7 cellular contexts compared by ENCODE assay signal in the genomic region with DNA sequence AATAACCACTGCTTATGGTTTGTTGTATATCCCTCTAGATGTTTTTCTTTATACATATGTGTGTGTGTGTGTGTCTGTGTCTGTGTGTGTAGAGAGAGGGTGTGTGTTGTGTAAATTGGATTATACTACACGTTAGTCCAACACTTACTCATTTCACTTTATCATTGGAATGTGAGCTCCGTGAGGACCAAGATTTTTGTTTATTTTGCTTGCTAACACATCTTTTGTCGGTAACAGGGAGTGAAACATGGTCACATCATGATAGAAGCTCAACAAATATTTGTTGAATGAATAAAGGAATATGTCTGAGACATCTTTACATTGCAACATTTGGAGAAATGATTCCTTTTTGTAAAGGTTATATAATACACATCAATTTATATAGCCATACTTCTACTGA.
DNase-seq lines count a peak whose midpoint lies in the region; ATAC-seq and TF ChIP-seq lines count a peak whose summit lies in the region.
"Not testable (repeated sequence)": the region's sequence is repeated elsewhere in the genome, so short reads cannot be mapped to it uniquely, and the experiment has no call there.

No MANE protein-coding gene starts in this region.

- not testable (repeated sequence) for H3K79me1 ChIP-seq in IMR-90 (ENCODE audit: low read depth in 1 of 2, low read length in 2 of 2)

- not testable (repeated sequence) for H4K8ac ChIP-seq in IMR-90 (ENCODE audit: low read depth in 2 of 2, low read length in 2 of 2)

- DNase-seq in EH (ENCODE audit: low read depth) (peak; percentile 83), IMR-90 (peak; percentile 78), brain microvascular endothelial cell (peak; percentile 70), epithelial cell of esophagus (ENCODE audit: low read depth) (peak; percentile 69), fibroblast of the aortic adventitia (ENCODE audit: low read depth) (peak; percentile 66)
- not testable (repeated sequence) for DNase-seq in RWPE2 (ENCODE audit: low spot score); smooth muscle cell (lab: John Stamatoyannopoulos, UW; ENCODE audit: unreplicated experiment)

- peak overlapping the region; percentile 20; the same call in 1 of the 2 replicates for H3K4me2 ChIP-seq in IMR-90 (ENCODE audit: low read depth, low read length)
- H3K4me2 ChIP-seq in smooth muscle cell, result not testable (repeated sequence)

- H3K56ac ChIP-seq in IMR-90 (ENCODE audit: extremely low read depth, insufficient read depth, low read length), result not testable (repeated sequence)

- not testable (repeated sequence) for H3K14ac ChIP-seq in IMR-90 (replicated peaks; ENCODE audit: low read depth, low read length)

- not testable (repeated sequence) for H3K9me3 ChIP-seq in IMR-90 (ENCODE audit: control insufficient read depth, insufficient read depth, low read length); RWPE2 (ENCODE audit: severe bottlenecking); smooth muscle cell (replicated peaks; ENCODE audit: low read depth)

- not testable (repeated sequence) for H2AFZ ChIP-seq in IMR-90 (replicated peaks; ENCODE audit: low read length, poor library complexity); smooth muscle cell (ENCODE audit: low read depth)

- not testable (repeated sequence) for H3K4me3 ChIP-seq in IMR-90 (ENCODE audit: insufficient read depth, low read depth, low read length); RWPE2 (ENCODE audit: severe bottlenecking); brain microvascular endothelial cell (ENCODE audit: low read depth, low read length); epithelial cell of esophagus (ENCODE audit: low read length); fibroblast of the aortic adventitia (ENCODE audit: low read depth, low read length); smooth muscle cell

- not testable (repeated sequence) for H2AK9ac ChIP-seq in IMR-90 (replicated peaks; ENCODE audit: low read depth, low read length, poor library complexity)

- not testable (repeated sequence) for H2BK5ac ChIP-seq in IMR-90 (ENCODE audit: low read depth, low read length, poor library complexity, severe bottlenecking)

- POLR2A ChIA-PET in IMR-90 (lab: Charles Lee; ENCODE audit: unreplicated experiment), result not testable (repeated sequence)

- dilution Hi-C loops in IMR-90 (cut with HindIII; ENCODE audit: low sequenced_read_pairs, unreplicated experiment), result not testable (repeated sequence)

- not testable (repeated sequence) for H2AK5ac ChIP-seq in IMR-90 (ENCODE audit: low read depth, low read length)

- H4K5ac ChIP-seq in IMR-90 (ENCODE audit: low read depth, low read length), result not testable (repeated sequence)

- not testable (repeated sequence) for TF ChIP-seq POLR2A in IMR-90 (IDR thresholded peaks at IDR 0.05; ENCODE audit: low read depth, low read length)

- in situ Hi-C loops in IMR-90 (cut with MboI; ENCODE audit: low sequenced_read_pairs); brain microvascular endothelial cell (cut with HindIII; ENCODE audit: low pct_ligation_motif_present, low sequenced_read_pairs): not testable (repeated sequence)

- WGBS in IMR-90 (ENCODE audit: extremely low coverage in 2 of 2, insufficient read length in 1 of 2), 2 experiments, result no CpG with 5 or more reads among the region's 3 CpGs
- 29% methylated on average over 3 of the region's 3 CpGs for WGBS in smooth muscle cell (ENCODE audit: low lambda C conversion rate)

- H4K91ac ChIP-seq in IMR-90 (ENCODE audit: insufficient read depth, low read depth, low read length), result not testable (repeated sequence)

- H3K23ac ChIP-seq in IMR-90 (ENCODE audit: low read depth, low read length), result not testable (repeated sequence)

- intact Hi-C loops in IMR-90 (cut with micrococcal nuclease), result not testable (repeated sequence)

- H4K20me1 ChIP-seq in IMR-90 (ENCODE audit: insufficient read depth, low read length); smooth muscle cell (ENCODE audit: low read depth): not testable (repeated sequence)

- ATAC-seq in IMR-90 (ENCODE audit: low read depth) (peak; percentile 50), RWPE2 (ENCODE audit: low read depth) (peak; percentile 27; the same call in 2 of the 3 replicates)

- TF ChIP-seq CTCF in IMR-90 (conservative IDR thresholded peaks at IDR 0.05; ENCODE audit: low read depth, low read length); RWPE2 (IDR thresholded peaks at IDR 0.05; ENCODE audit: poor library complexity, severe bottlenecking); brain microvascular endothelial cell (IDR thresholded peaks at IDR 0.05; ENCODE audit: low read depth, low read length, missing control alignments); epithelial cell of esophagus (IDR thresholded peaks at IDR 0.05; ENCODE audit: insufficient read depth, low read depth, low read length, missing control alignments); fibroblast of the aortic adventitia (IDR thresholded peaks at IDR 0.05; ENCODE audit: insufficient read depth, low read length); smooth muscle cell (IDR thresholded peaks at IDR 0.05; ENCODE audit: borderline replicate concordance, insufficient read depth, poor library complexity, severe bottlenecking): not testable (repeated sequence)

- H3F3A ChIP-seq in smooth muscle cell (ENCODE audit: low read depth), result not testable (repeated sequence)

- not testable (repeated sequence) for H3K79me2 ChIP-seq in smooth muscle cell (ENCODE audit: low read depth)

- H2BK120ac ChIP-seq in IMR-90 (ENCODE audit: low read depth, low read length), result not testable (repeated sequence)

- not testable (repeated sequence) for H3K4ac ChIP-seq in IMR-90 (ENCODE audit: low read depth, low read length)

- H2BK15ac ChIP-seq in IMR-90 (ENCODE audit: low read depth, low read length), result not testable (repeated sequence)

- H2BK20ac ChIP-seq in IMR-90 (ENCODE audit: low read depth, low read length), result not testable (repeated sequence)

- not testable (repeated sequence) for H3K27ac ChIP-seq in IMR-90 (ENCODE audit: insufficient read depth, low read length); RWPE2 (ENCODE audit: poor library complexity, severe bottlenecking)
- H3K27ac ChIP-seq in brain microvascular endothelial cell (peak overlapping the region; percentile 52), smooth muscle cell (ENCODE audit: low read depth) (peak overlapping the region; percentile 24)

- BruUV-seq in IMR-90 (replicated peaks; lab: Mats Ljungman, UMichigan), result not testable (repeated sequence)

- H3K36me3 ChIP-seq in IMR-90 (ENCODE audit: control insufficient read depth, insufficient read depth, low read length); RWPE2 (ENCODE audit: low read depth); brain microvascular endothelial cell (replicated peaks); smooth muscle cell (ENCODE audit: low read depth): not testable (repeated sequence)

- not testable (repeated sequence) for H3K27me3 ChIP-seq in IMR-90 (ENCODE audit: control insufficient read depth, insufficient read depth, low read length); RWPE2 (ENCODE audit: insufficient read depth, poor library complexity, severe bottlenecking); brain microvascular endothelial cell (replicated peaks); smooth muscle cell (ENCODE audit: low read depth)

- not testable (repeated sequence) for H3K9ac ChIP-seq in IMR-90 (ENCODE audit: low read depth, low read length); smooth muscle cell (ENCODE audit: low read depth)

- H3K4me1 ChIP-seq in IMR-90 (ENCODE audit: control insufficient read depth, insufficient read depth, low read length); RWPE2 (ENCODE audit: insufficient read depth, poor library complexity, severe bottlenecking); smooth muscle cell (ENCODE audit: low read depth): not testable (repeated sequence)

- H3K18ac ChIP-seq in IMR-90 (ENCODE audit: low read depth, low read length), result not testable (repeated sequence)

- CTCF ChIA-PET in IMR-90 (lab: Yijun Ruan, JAX), result not testable (repeated sequence)

- TF ChIP-seq RAD21 in IMR-90 (IDR thresholded peaks at IDR 0.05; ENCODE audit: low read length), result not testable (repeated sequence)

- H3K9me1 ChIP-seq in IMR-90 (ENCODE audit: insufficient read depth, low read length), result not testable (repeated sequence)
